In genomic region chr1:80509965-80510522, GRCh38 we compare ENCODE assay signal across 19 cellular contexts.
DNase-seq lines count a peak whose midpoint lies in the region; ATAC-seq lines count a peak whose summit lies in the region.
"Had no signal": no experiment of that assay in that cellular context is flagged by ENCODE, and none has a peak within 500 bp of the region (broad histone marks: within the 10 kb centered on the region; RNA-seq: fewer than 3 reads in every experiment).

No MANE protein-coding gene starts in this region.

- no peaks in the 10 kb centered on the region for H3K36me3 ChIP-seq in NT2/D1 (ENCODE audit: insufficient read depth, insufficient read length, low read length)

- ATAC-seq in GM19463 (IDR thresholded peaks at IDR 0.05; ENCODE audit: unreplicated experiment) = no peak
- ATAC-seq: SK-N-SH treated with all-trans-retinoic acid at 6 μM for 48 hours had no signal

- H3K27me3 ChIP-seq in NT2/D1 (ENCODE audit: insufficient read depth, insufficient read length) = no peaks in the 10 kb centered on the region

- H3K4me3 ChIP-seq in NT2/D1 (ENCODE audit: insufficient read length, low read depth) = no peak overlapping the region
- H3K4me3 ChIP-seq: smooth muscle cell had no signal

- no peaks in the 10 kb centered on the region for H3K4me1 ChIP-seq in NT2/D1 (ENCODE audit: insufficient read depth, insufficient read length)

- H3K9ac ChIP-seq in NT2/D1 (ENCODE audit: insufficient read length, low read depth) = no peak overlapping the region

- 0 out of 2 replicates have a peak, but pooled peaks cover 5% of the 10 kb centered on the region for H3K9me3 ChIP-seq in NT2/D1 (ENCODE audit: insufficient read depth, low read length)

- DNase-seq in ELF-1 (ENCODE audit: low read depth, low spot score) (peak; percentile 62), NT2/D1 (ENCODE audit: low read depth, low spot score) (peak; percentile 49), iPS DF 19.7 (ENCODE audit: low read depth, low spot score) (peak; percentile 86), renal cortical epithelial cell (ENCODE audit: low read depth) (peak; percentile 41), C1 segment of cervical spinal cord (lab: John Stamatoyannopoulos, UW) (no peak), NCI-H510A treated with DMSO at 0.1 percent for 48 hours (lab: John Stamatoyannopoulos, UW) (no peak)
- DNase-seq: activated B cell treated with CpG ODN at 0.5 μM for 24 hours; activated CD8-positive, alpha-beta memory T cell treated with anti-CD3 and anti-CD28 coated beads, Interleukin-2, amount 50 U/mL, for 48 hours; aorta; CD4-positive, CD25-positive, alpha-beta regulatory T cell; cortex of kidney; GOT3; naive B cell; NCI-H1092 treated with DMSO at 0.1 percent for 48 hours; NCI-H1930; stimulated activated CD4-positive, alpha-beta T cell treated with anti-CD3 and anti-CD28 coated beads, Interleukin-2, amount 100 ng/mL, for 24 hours had no signal

Comparison
In these comparisons a context has a peak if more than half of its experiments do, and no peak if none do; other contexts are left out.
1. DNase-seq: peak in ELF-1 (single experiment), NT2/D1 (single experiment), iPS DF 19.7 (single experiment) and renal cortical epithelial cell (single experiment); none in C1 segment of cervical spinal cord (0 of 14) and NCI-H510A treated with DMSO at 0.1 percent for 48 hours (single experiment).